ENCODE assay signal across 9 cellular contexts in the genomic region with DNA sequence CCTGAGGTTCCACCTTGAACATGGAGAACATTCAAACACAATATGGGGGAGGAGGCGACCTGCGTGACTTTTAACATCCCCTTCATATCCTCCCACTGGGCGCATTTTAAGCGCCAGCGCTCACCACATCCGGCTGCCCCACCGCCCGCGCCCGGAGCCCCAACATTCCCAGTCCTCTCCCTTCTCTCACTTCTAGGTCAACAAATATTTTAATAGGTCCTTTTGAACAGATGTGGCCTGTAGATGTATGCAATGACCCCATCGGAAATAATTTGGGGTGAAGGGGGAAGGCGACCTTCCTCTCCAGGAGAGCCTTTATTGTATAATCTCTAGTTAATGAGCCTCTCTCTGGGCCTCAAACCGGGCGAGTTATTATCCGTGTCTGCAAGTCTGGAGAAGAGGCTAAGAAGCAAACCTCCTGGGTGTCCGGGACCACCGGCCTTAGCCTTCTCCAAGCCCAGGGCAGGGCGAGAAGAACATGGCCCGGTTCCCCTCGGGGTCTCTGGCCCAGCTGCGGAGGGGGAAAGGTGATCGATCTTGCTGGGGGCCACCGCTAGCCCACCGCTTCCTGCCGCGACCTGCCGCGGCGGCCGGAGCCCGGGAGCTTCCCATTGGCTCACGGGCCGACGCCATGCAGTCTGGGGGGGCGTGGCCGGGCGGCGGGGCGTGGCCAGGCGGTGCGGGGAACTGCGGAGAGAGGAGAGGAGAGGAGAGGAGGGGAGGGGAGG.
DNase-seq lines count a peak whose midpoint lies in the region; ATAC-seq, FAIRE-seq and TF ChIP-seq lines count a peak whose summit lies in the region.
"Had no signal": no experiment of that assay in that cellular context is flagged by ENCODE, and none has a peak within 500 bp of the region (broad histone marks: within the 10 kb centered on the region; RNA-seq: fewer than 3 reads in every experiment).

No MANE protein-coding gene starts in this region.

- intact Hi-C loops in lower lobe of right lung (cut with DNase I), result no loop called here

- FAIRE-seq in A549 (lab: Jason Lieb, UNC), result no peak

- H3K27me3 ChIP-seq in lower lobe of right lung (ENCODE audit: low read depth), result peaks cover 59% of the 10 kb centered on the region

- H3K27ac ChIP-seq in A549 (peak overlapping the region; percentile 71 to 88), lower lobe of right lung (no peak overlapping the region)

- peak; percentile 68 for TF ChIP-seq POLR2A in A549 (IDR thresholded peaks at IDR 0.05; ENCODE audit: low read length)

- POLR2A ChIA-PET in A549 (lab: Yijun Ruan, JAX), result interaction anchor here (0.7 to 1.3 kb wide), 9 partner anchors 9 to 428 kb away, joined by 3 to 11 read pairs (median 4); no protein-coding TSS in a partner anchor
- POLR2A ChIA-PET in activated CD4-positive, alpha-beta T cell treated with anti-CD3 and anti-CD28 coated beads, Interleukin-2, amount 10 ng/mL, durations not matched to agents 7 days and 5 days (lab: Charles Lee), result no interaction called here

- peaks cover 34% of the 10 kb centered on the region for H3K27me3 Mint-ChIP-seq in activated CD4-positive, alpha-beta T cell treated with anti-CD3 and anti-CD28 coated beads, Interleukin-2, amount 10 ng/mL, durations not matched to agents 7 days and 5 days

- H3K36me3 ChIP-seq in lower lobe of right lung, result no peaks in the 10 kb centered on the region

- peaks cover 11% of the 10 kb centered on the region for H3K4me1 Mint-ChIP-seq in activated CD4-positive, alpha-beta T cell treated with anti-CD3 and anti-CD28 coated beads, Interleukin-2, amount 10 ng/mL, durations not matched to agents 7 days and 5 days

- DNase-seq in A549 (ENCODE audit: low read depth in 1 of 2, low spot score in 1 of 2) (peak; percentile 82 to 84), Kasumi-1 (lab: John Stamatoyannopoulos, UW) (peak; percentile 61 to 73), ecto neural progenitor cell (ENCODE audit: low spot score) (peak; percentile 97), lower lobe of right lung (peak; percentile 70)
- peak; percentile 65 for DNase-seq in activated CD4-positive, alpha-beta T cell treated with anti-CD3 and anti-CD28 coated beads, Interleukin-2, amount 10 ng/mL, durations not matched to agents 7 days and 5 days
- DNase-seq in stimulated activated CD4-positive, alpha-beta T cell treated with anti-CD3 and anti-CD28 coated beads, Interleukin-4, amount 100 ng/mL, for 24 hours, result peak; percentile 62
- DNase-seq: DND-41 had no signal

- H3K4me1 ChIP-seq in A549, result peaks cover 7% of the 10 kb centered on the region; the same call in 1 of the 3 replicates
- H3K4me1 ChIP-seq in lower lobe of right lung, result peaks cover 12% of the 10 kb centered on the region

- WGBS in A549 (ENCODE audit: missing lambda C conversion rate), result 11% methylated on average over 19 of the region's 42 CpGs

- peak; percentile 94 to 98 for ATAC-seq in A549
- peak; percentile 82 for ATAC-seq in GM19438 (IDR thresholded peaks at IDR 0.05; ENCODE audit: low read depth, unreplicated experiment)
- peak; percentile 87 to 89 for ATAC-seq in lower lobe of right lung
- no peak for ATAC-seq in HG02610 (IDR thresholded peaks at IDR 0.05; ENCODE audit: unreplicated experiment)

- H3K36me3 Mint-ChIP-seq in activated CD4-positive, alpha-beta T cell treated with anti-CD3 and anti-CD28 coated beads, Interleukin-2, amount 10 ng/mL, durations not matched to agents 7 days and 5 days (ENCODE audit: low read depth), result no peaks in the 10 kb centered on the region

- peak overlapping the region; percentile 61 for H3K4me3 Mint-ChIP-seq in activated CD4-positive, alpha-beta T cell treated with anti-CD3 and anti-CD28 coated beads, Interleukin-2, amount 10 ng/mL, durations not matched to agents 7 days and 5 days

- H3K4me3 ChIP-seq in A549 (peak overlapping the region; percentile 90), lower lobe of right lung (peak overlapping the region; percentile 57)

- CTCF ChIA-PET in A549 (lab: Yijun Ruan, JAX), result interaction anchor here (0.7 to 1.4 kb wide), 4 partner anchors 10 to 347 kb away, joined by 3 to 4 read pairs (median 3); no protein-coding TSS in a partner anchor
- CTCF ChIA-PET in activated CD4-positive, alpha-beta T cell treated with anti-CD3 and anti-CD28 coated beads, Interleukin-2, amount 10 ng/mL, durations not matched to agents 7 days and 5 days (lab: Charles Lee), result interaction anchor here (0.5 kb wide), 1 partner anchor 598 kb away, joined by 3 read pairs; no protein-coding TSS in a partner anchor

- no peaks in the 10 kb centered on the region for H3K9me3 ChIP-seq in A549
- no peaks in the 10 kb centered on the region for H3K9me3 ChIP-seq in lower lobe of right lung

- no peak for TF ChIP-seq EP300 in A549 (IDR thresholded peaks at IDR 0.05)

- TF ChIP-seq RAD21 in A549 (conservative IDR thresholded peaks at IDR 0.05 in 1 of 2, IDR thresholded peaks at IDR 0.05 in 1 of 2), result no peak

- H3K9me3 Mint-ChIP-seq in activated CD4-positive, alpha-beta T cell treated with anti-CD3 and anti-CD28 coated beads, Interleukin-2, amount 10 ng/mL, durations not matched to agents 7 days and 5 days, result no peaks in the 10 kb centered on the region

- H3K4me2 ChIP-seq in A549, result peak overlapping the region; percentile 88

- no peak for TF ChIP-seq CTCF in A549 (IDR thresholded peaks at IDR 0.05)
- TF ChIP-seq CTCF in lower lobe of right lung (IDR thresholded peaks at IDR 0.05), result no peak

- peak overlapping the region; percentile 78 for H3K27ac Mint-ChIP-seq in activated CD4-positive, alpha-beta T cell treated with anti-CD3 and anti-CD28 coated beads, Interleukin-2, amount 10 ng/mL, durations not matched to agents 7 days and 5 days

TF ChIP-seq in A549, 52 proteins besides CTCF, POLR2A, EP300 and RAD21:
- TF ChIP-seq, protein P1, sequence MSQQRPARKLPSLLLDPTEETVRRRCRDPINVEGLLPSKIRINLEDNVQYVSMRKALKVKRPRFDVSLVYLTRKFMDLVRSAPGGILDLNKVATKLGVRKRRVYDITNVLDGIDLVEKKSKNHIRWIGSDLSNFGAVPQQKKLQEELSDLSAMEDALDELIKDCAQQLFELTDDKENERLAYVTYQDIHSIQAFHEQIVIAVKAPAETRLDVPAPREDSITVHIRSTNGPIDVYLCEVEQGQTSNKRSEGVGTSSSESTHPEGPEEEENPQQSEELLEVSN (IDR thresholded peaks at IDR 0.05; ENCODE audit: borderline replicate concordance, low read depth), result 0 out of 2 replicates have a peak, but pooled peaks have one; percentile 37
- TF ChIP-seq FOSB (CRISPR knock-in tag; IDR thresholded peaks at IDR 0.05) (no peak), PHF8 (IDR thresholded peaks at IDR 0.05; ENCODE audit: borderline replicate concordance, low read depth) (peak; percentile 56; the same call in 1 of the 2 replicates), RARB (CRISPR knock-in tag; IDR thresholded peaks at IDR 0.05) (no peak)
- TF ChIP-seq, protein P2, sequence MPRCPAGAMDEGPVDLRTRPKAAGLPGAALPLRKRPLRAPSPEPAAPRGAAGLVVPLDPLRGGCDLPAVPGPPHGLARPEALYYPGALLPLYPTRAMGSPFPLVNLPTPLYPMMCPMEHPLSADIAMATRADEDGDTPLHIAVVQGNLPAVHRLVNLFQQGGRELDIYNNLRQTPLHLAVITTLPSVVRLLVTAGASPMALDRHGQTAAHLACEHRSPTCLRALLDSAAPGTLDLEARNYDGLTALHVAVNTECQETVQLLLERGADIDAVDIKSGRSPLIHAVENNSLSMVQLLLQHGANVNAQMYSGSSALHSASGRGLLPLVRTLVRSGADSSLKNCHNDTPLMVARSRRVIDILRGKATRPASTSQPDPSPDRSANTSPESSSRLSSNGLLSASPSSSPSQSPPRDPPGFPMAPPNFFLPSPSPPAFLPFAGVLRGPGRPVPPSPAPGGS (IDR thresholded peaks at IDR 0.05), result peak; percentile 44; the same call in 2 of the 3 replicates
- TF ChIP-seq, protein P3, sequence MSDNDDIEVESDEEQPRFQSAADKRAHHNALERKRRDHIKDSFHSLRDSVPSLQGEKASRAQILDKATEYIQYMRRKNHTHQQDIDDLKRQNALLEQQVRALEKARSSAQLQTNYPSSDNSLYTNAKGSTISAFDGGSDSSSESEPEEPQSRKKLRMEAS (IDR thresholded peaks at IDR 0.05), result peak; percentile 29; the same call in 1 of the 2 replicates
